1 cellular context compared by ENCODE assay signal in genomic region chr9:136886610-136887597, GRCh38.
TF ChIP-seq lines count a peak whose summit lies in the region.

No MANE protein-coding gene starts in this region.

TF ChIP-seq in GM12878, 131 proteins besides CTCF, POLR2A, EP300 and RAD21:
- TF ChIP-seq NKRF (conservative IDR thresholded peaks at IDR 0.05) (peak; percentile 80), NR2F1 (conservative IDR thresholded peaks at IDR 0.05) (peak; percentile 58), SUPT20H (IDR thresholded peaks at IDR 0.05; ENCODE audit: borderline replicate concordance, control insufficient read depth, low read depth, low read length) (no peak), BMI1 (IDR thresholded peaks at IDR 0.05; ENCODE audit: borderline replicate concordance) (no peak), EZH2 (IDR thresholded peaks at IDR 0.05; ENCODE audit: borderline replicate concordance, control insufficient read depth, low read depth, low read length) (no peak), NFYA (IDR thresholded peaks at IDR 0.05; ENCODE audit: borderline replicate concordance, low read depth, low read length) (no peak), WRNIP1 (IDR thresholded peaks at IDR 0.05; ENCODE audit: borderline replicate concordance, low read depth, low read length) (no peak), STAT1 (conservative IDR thresholded peaks at IDR 0.05) (no peak), STAT3 (IDR thresholded peaks at IDR 0.05; ENCODE audit: low read depth, low read length) (no peak), E2F4 (IDR thresholded peaks at IDR 0.05; ENCODE audit: low read depth, low read length) (0 out of 2 replicates have a peak, but pooled peaks have one; percentile 31), EGR1 (IDR thresholded peaks at IDR 0.05; ENCODE audit: borderline replicate concordance in 1 of 2, low read depth in 2 of 2, low read length in 2 of 2) (peak in 1 of 2 experiments; percentile 58; a peak in 1 of 3 replicates), KAT2A (conservative IDR thresholded peaks at IDR 0.05; ENCODE audit: control insufficient read depth, low read depth, low read length) (no peak), MAX (IDR thresholded peaks at IDR 0.05; ENCODE audit: low read depth, low read length) (peak; percentile 12; the same call in 1 of the 2 replicates), GABPA (IDR thresholded peaks at IDR 0.05; ENCODE audit: low read depth) (no peak), TARDBP (IDR thresholded peaks at IDR 0.05; ENCODE audit: borderline replicate concordance) (no peak), ELK1 (IDR thresholded peaks at IDR 0.05; ENCODE audit: low read depth, low read length) (no peak), TBL1XR1 (IDR thresholded peaks at IDR 0.05; ENCODE audit: low read depth, low read length) (0 out of 2 replicates have a peak, but pooled peaks have one; percentile 5), ZNF687 (IDR thresholded peaks at IDR 0.05) (0 out of 2 replicates have a peak, but pooled peaks have one; percentile 40), SIN3A (IDR thresholded peaks at IDR 0.05; ENCODE audit: low read depth, low read length) (peak; percentile 54), NBN (IDR thresholded peaks at IDR 0.05) (0 out of 2 replicates have a peak, but pooled peaks have one; percentile 44), BACH1 (IDR thresholded peaks at IDR 0.05; ENCODE audit: borderline replicate concordance) (peak; percentile 91), SREBF1 (IDR thresholded peaks at IDR 0.05; ENCODE audit: low read length) (no peak), ZNF207 (IDR thresholded peaks at IDR 0.05; ENCODE audit: borderline replicate concordance) (no peak; the same call in 1 of the 2 replicates), IKZF1 (conservative IDR thresholded peaks at IDR 0.05) (peak; percentile 21), POLR2AphosphoS5 (IDR thresholded peaks at IDR 0.05; ENCODE audit: low read length) (peak; percentile 58; the same call in 1 of the 2 replicates), LARP7 (IDR thresholded peaks at IDR 0.05) (peak; percentile 60; the same call in 1 of the 2 replicates), ZNF622 (IDR thresholded peaks at IDR 0.05) (no peak), SMARCA5 (IDR thresholded peaks at IDR 0.05) (peak; percentile 40; the same call in 1 of the 2 replicates), BCL11A (IDR thresholded peaks at IDR 0.05; ENCODE audit: low read depth, low read length) (no peak), HDGF (IDR thresholded peaks at IDR 0.05) (0 out of 2 replicates have a peak, but pooled peaks have one; percentile 73), IRF3 (IDR thresholded peaks at IDR 0.05) (no peak), GATAD2B (conservative IDR thresholded peaks at IDR 0.05; ENCODE audit: low read depth) (peak; percentile 85), CBX5 (IDR thresholded peaks at IDR 0.05; ENCODE audit: low read depth) (no peak), MEF2A (IDR thresholded peaks at IDR 0.05; ENCODE audit: insufficient read depth, low read depth, low read length) (no peak), RELB (IDR thresholded peaks at IDR 0.05; ENCODE audit: low read depth) (no peak), TCF3 (IDR thresholded peaks at IDR 0.05; ENCODE audit: borderline replicate concordance, insufficient read depth, low read depth, low read length) (no peak), HSF1 (IDR thresholded peaks at IDR 0.05; ENCODE audit: low read depth, low read length) (peak; percentile 92), MLLT1 (IDR thresholded peaks at IDR 0.05) (0 out of 2 replicates have a peak, but pooled peaks have one; percentile 17), ASH2L (IDR thresholded peaks at IDR 0.05; ENCODE audit: borderline replicate concordance, low read depth) (no peak), ATF7 (IDR thresholded peaks at IDR 0.05; ENCODE audit: low read depth) (no peak), E2F8 (IDR thresholded peaks at IDR 0.05; ENCODE audit: low read depth, partially characterized antibody) (no peak)
TF ChIP-seq in GM12878: peak in this region for 18.
